36 cellular contexts compared by ENCODE assay signal in genomic region chr6:160217073-160217472, GRCh38. TPM values are rescaled to one million over a fixed set of nuclear protein-coding genes. Genes with fewer than 3 reads are reported as not detected.
"Had no signal": no experiment of that assay in that cellular context is flagged by ENCODE, and none has a peak within 500 bp of the region (broad histone marks: within the 10 kb centered on the region; RNA-seq: fewer than 3 reads in every experiment).

No MANE protein-coding gene starts in this region.

- H3K27me3 ChIP-seq: body of pancreas, breast epithelium, Peyer's patch had no signal

- H3K4me1 ChIP-seq: breast epithelium had no signal

- H3K27ac ChIP-seq: body of pancreas, breast epithelium, Peyer's patch, VCaP had no signal

- H3K36me3 ChIP-seq: breast epithelium, Peyer's patch had no signal

- DNase-seq: activated B cell treated with CpG ODN at 0.5 μM for 24 hours; activated CD4-positive, alpha-beta memory T cell treated with anti-CD3 and anti-CD28 coated beads for 36 hours; activated CD4-positive, alpha-beta T cell treated with anti-CD3 and anti-CD28 coated beads for 4 hours; activated CD4-positive, alpha-beta T cell treated with anti-CD3 and anti-CD28 coated beads, Interleukin-2, amount 50 U/mL, for 1 hour; activated CD4-positive, CD25-positive, alpha-beta regulatory T cell treated with anti-CD3 and anti-CD28 coated beads, Interleukin-2, amount 50 U/mL, for 72 hours; activated CD8-positive, alpha-beta memory T cell treated with anti-CD3 and anti-CD28 coated beads for 24 hours; activated CD8-positive, alpha-beta memory T cell treated with anti-CD3 and anti-CD28 coated beads, Interleukin-2, amount 10 ng/mL, durations not matched to agents 7 days and 5 days; activated CD8-positive, alpha-beta memory T cell treated with anti-CD3 and anti-CD28 coated beads, Interleukin-2, amount 50 U/mL, for 48 hours; activated effector memory CD4-positive, alpha-beta T cell treated with Interleukin-2 at 50 U/mL for 16 hours; activated naive CD4-positive, alpha-beta T cell treated with anti-CD3 and anti-CD28 coated beads, Interleukin-2, amount 50 U/mL, for 16 hours; activated naive CD8-positive, alpha-beta T cell treated with anti-CD3 and anti-CD28 coated beads for 36 hours; activated T-cell treated with anti-CD3 and anti-CD28 coated beads, Interleukin-2, amount 50 U/mL, for 48 hours; amniotic stem cell; body of pancreas; IMR-90; NCI-H1092 treated with DMSO at 0.1 percent for 48 hours; NCI-H1417 treated with DMSO at 0.1 percent for 48 hours; NCI-H187 treated with DMSO at 0.1 percent for 48 hours; NCI-H2081; NCI-H2171 treated with DMSO at 0.1 percent for 48 hours; NCI-H226; NCI-H446 treated with DMSO at 0.1 percent for 48 hours; NCI-H524; PC-3; Peyer's patch; RPMI8226; SIG-M5; T-cell; T-helper 17 cell had no signal

- H3K4me3 ChIP-seq: body of pancreas, breast epithelium, K562, Peyer's patch had no signal

- ATAC-seq: activated CD8-positive, alpha-beta memory T cell treated with anti-CD3 and anti-CD28 coated beads, Interleukin-2, amount 10 ng/mL, durations not matched to agents 7 days and 5 days; body of pancreas; K562; PC-3; SK-N-SH treated with all-trans-retinoic acid at 6 μM for 48 hours; T-cell; T-helper 17 cell had no signal

- H3K9me3 ChIP-seq: body of pancreas, breast epithelium, Peyer's patch had no signal

RNA-seq across cellular contexts. Expression of gene SLC22A2, which starts 41.5 kb away (rescaled TPM):
- total RNA-seq: activated B cell treated with CpG ODN at 0.5 μM for 24 hours; activated CD4-positive, alpha-beta memory T cell treated with anti-CD3 and anti-CD28 coated beads for 36 hours; activated CD8-positive, alpha-beta memory T cell treated with anti-CD3 and anti-CD28 coated beads, Interleukin-2, amount 10 ng/mL, durations not matched to agents 7 days and 5 days; activated naive CD8-positive, alpha-beta T cell treated with anti-CD3 and anti-CD28 coated beads for 36 hours; astrocyte; body of pancreas; breast epithelium; IMR-90; K562; M059J; PC-3; Peyer's patch; SK-MEL-5; T-cell; T-helper 17 cell had no signal
